Comparison of ENCODE assay signal across 1 cellular context in the genomic region with DNA sequence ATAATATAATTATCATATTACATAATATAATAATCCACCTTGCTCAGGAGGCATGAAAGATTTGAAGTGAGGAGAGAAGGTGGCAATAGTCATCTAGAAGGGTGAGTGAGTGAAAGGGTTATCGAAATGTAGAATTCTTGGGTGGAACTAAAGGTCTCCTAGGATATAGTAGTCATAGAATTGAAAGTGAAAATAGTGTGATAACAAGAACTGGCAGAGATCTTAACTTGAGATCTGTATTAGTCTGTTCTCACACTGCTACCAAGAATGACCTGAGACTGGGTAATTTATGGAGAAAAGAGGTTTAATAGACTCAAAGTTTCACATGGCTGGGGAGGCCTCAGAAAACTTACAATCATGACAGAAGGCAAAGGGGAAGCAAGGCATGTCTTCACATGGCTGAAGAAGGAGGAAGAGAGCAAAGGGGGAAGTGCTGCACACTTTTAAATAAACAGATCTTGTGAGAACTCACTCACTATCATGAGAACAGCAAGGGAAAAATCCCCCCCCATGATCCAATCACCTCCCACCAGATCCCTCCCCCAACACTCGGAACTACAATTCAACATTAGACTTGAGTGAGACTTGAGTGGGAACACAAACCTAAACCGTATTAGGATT.
TF ChIP-seq lines count a peak whose summit lies in the region.

No MANE protein-coding gene starts in this region.

TF ChIP-seq in GM12878, 131 proteins besides CTCF, POLR2A, EP300 and RAD21:
- TF ChIP-seq, protein P1, sequence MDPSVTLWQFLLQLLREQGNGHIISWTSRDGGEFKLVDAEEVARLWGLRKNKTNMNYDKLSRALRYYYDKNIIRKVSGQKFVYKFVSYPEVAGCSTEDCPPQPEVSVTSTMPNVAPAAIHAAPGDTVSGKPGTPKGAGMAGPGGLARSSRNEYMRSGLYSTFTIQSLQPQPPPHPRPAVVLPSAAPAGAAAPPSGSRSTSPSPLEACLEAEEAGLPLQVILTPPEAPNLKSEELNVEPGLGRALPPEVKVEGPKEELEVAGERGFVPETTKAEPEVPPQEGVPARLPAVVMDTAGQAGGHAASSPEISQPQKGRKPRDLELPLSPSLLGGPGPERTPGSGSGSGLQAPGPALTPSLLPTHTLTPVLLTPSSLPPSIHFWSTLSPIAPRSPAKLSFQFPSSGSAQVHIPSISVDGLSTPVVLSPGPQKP (IDR thresholded peaks at IDR 0.05; ENCODE audit: low read depth, low read length) = no peak
- TF ChIP-seq RBBP5 (conservative IDR thresholded peaks at IDR 0.05) = no peak
- TF ChIP-seq YY1 (IDR thresholded peaks at IDR 0.05; ENCODE audit: low read depth, low read length) = no peak
- 0 out of 4 replicates have a peak, but pooled peaks of 1 of the 2 experiments have one; percentile 7 for TF ChIP-seq ETV6 (conservative IDR thresholded peaks at IDR 0.05 in 1 of 2, IDR thresholded peaks at IDR 0.05 in 1 of 2; ENCODE audit: borderline replicate concordance in 1 of 2, low read depth in 1 of 2)
- TF ChIP-seq, protein P2, sequence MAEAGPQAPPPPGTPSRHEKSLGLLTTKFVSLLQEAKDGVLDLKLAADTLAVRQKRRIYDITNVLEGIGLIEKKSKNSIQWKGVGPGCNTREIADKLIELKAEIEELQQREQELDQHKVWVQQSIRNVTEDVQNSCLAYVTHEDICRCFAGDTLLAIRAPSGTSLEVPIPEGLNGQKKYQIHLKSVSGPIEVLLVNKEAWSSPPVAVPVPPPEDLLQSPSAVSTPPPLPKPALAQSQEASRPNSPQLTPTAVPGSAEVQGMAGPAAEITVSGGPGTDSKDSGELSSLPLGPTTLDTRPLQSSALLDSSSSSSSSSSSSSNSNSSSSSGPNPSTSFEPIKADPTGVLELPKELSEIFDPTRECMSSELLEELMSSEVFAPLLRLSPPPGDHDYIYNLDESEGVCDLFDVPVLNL (IDR thresholded peaks at IDR 0.05; ENCODE audit: low read depth, low read length) = no peak
- TF ChIP-seq SP1 (IDR thresholded peaks at IDR 0.05; ENCODE audit: low read depth, low read length) = no peak
- no peak for TF ChIP-seq BCL11A (IDR thresholded peaks at IDR 0.05; ENCODE audit: low read depth, low read length)
- TF ChIP-seq FOXM1 (IDR thresholded peaks at IDR 0.05; ENCODE audit: low read depth, low read length) = no peak
- TF ChIP-seq NR2C2 (IDR thresholded peaks at IDR 0.05; ENCODE audit: borderline replicate concordance, control insufficient read depth, insufficient read length, low read depth) = no peak
- 0 out of 2 replicates have a peak, but pooled peaks have one; percentile 38 for TF ChIP-seq NBN (IDR thresholded peaks at IDR 0.05)
- TF ChIP-seq SMC3 (IDR thresholded peaks at IDR 0.05; ENCODE audit: borderline replicate concordance, low read length) = no peak
- TF ChIP-seq, protein P3, sequence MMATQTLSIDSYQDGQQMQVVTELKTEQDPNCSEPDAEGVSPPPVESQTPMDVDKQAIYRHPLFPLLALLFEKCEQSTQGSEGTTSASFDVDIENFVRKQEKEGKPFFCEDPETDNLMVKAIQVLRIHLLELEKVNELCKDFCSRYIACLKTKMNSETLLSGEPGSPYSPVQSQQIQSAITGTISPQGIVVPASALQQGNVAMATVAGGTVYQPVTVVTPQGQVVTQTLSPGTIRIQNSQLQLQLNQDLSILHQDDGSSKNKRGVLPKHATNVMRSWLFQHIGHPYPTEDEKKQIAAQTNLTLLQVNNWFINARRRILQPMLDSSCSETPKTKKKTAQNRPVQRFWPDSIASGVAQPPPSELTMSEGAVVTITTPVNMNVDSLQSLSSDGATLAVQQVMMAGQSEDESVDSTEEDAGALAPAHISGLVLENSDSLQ (IDR thresholded peaks at IDR 0.05) = no peak
- peak; percentile 52; the same call in 1 of the 2 replicates for TF ChIP-seq SPI1 (IDR thresholded peaks at IDR 0.05; ENCODE audit: borderline replicate concordance, insufficient read depth, low read depth, low read length)
- TF ChIP-seq MEF2B (IDR thresholded peaks at IDR 0.05; ENCODE audit: partially characterized antibody, poor library complexity, severe bottlenecking) = peak; percentile 77
- 0 out of 2 replicates have a peak, but pooled peaks have one; percentile 12 for TF ChIP-seq PAX5 (IDR thresholded peaks at IDR 0.05; ENCODE audit: borderline replicate concordance, low read depth, low read length)
- no peak for TF ChIP-seq ZSCAN29 (IDR thresholded peaks at IDR 0.05)
- TF ChIP-seq HCFC1 (IDR thresholded peaks at IDR 0.05; ENCODE audit: low read length) = no peak
- peak; percentile 24 to 43; a peak in 2 of 4 replicates for TF ChIP-seq IKZF2 (IDR thresholded peaks at IDR 0.05)
